ENCODE assay signal across 1 cellular context in the genomic region with DNA sequence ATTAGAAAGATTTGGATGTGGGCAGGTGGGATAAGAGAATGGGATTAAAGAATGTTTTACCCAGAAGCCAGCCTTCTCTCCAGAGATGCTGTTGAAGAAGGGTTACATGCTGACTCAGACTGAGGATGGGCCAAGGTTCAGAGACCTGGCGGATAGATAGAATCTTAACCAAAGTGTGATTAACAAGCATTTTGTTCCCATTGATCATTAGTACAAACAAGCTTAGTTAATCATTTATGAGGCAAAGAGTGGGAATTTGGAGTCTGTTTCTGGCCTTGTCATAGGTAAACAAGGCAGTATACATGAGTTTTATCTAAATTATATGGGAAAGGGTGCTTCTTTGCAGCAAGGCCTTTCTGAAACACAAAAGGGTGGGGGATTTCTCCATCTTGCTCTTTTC.
A peak's percentile ranks its signal among the peaks of the same experiment; 100 is the strongest.
TF ChIP-seq lines count a peak whose summit lies in the region.

No MANE protein-coding gene starts in this region.

TF ChIP-seq in liver, 16 proteins besides CTCF, POLR2A, EP300 and RAD21 (continued from another document):
- TF ChIP-seq FOXA2 (IDR thresholded peaks at IDR 0.05) = peak; percentile 98
